ENCODE assay signal across 17 cellular contexts in genomic region chr10:132146941-132147915, GRCh38.
"Had no signal": no experiment of that assay in that cellular context is flagged by ENCODE, and none has a peak within 500 bp of the region (broad histone marks: within the 10 kb centered on the region; RNA-seq: fewer than 3 reads in every experiment).

No MANE protein-coding gene starts in this region.

- H3K27me3 ChIP-seq: dorsolateral prefrontal cortex, vagina had no signal

- H3K4me1 ChIP-seq: prostate gland had no signal

- ATAC-seq: left colon; stimulated activated memory B cell treated with anti-CD40 and anti-IgM and Interleukin-4, amounts not matched to agents 10 μg/mL and 1 μg/mL and 100 μg/mL, for 72 hours had no signal

- H3K4me3 ChIP-seq: dorsolateral prefrontal cortex, heart right ventricle, prostate gland, tibial artery, vagina had no signal

- H3K27ac ChIP-seq: heart right ventricle, prostate gland, tibial artery, vagina had no signal

- DNase-seq: activated CD4-positive, alpha-beta T cell treated with anti-CD3 and anti-CD28 coated beads, Interleukin-2, amount 50 U/mL, for 1 hour; activated CD8-positive, alpha-beta memory T cell treated with anti-CD3 and anti-CD28 coated beads for 24 hours; activated naive CD4-positive, alpha-beta T cell treated with Interleukin-2 at 50 U/mL for 16 hours; endodermal cell; heart right ventricle; occipital lobe; stimulated activated CD4-positive, alpha-beta T cell treated with anti-CD3 and anti-CD28 coated beads, Interleukin-2, amount 100 ng/mL, for 48 hours; T-helper 2 cell had no signal

- H3K9me3 ChIP-seq: heart right ventricle, prostate gland, tibial artery, vagina had no signal

- FAIRE-seq: astrocyte, bronchial epithelial cell, frontal cortex had no signal

- H3K36me3 ChIP-seq: heart right ventricle, prostate gland, vagina had no signal
